21 cellular contexts compared by ENCODE assay signal in the genomic region with DNA sequence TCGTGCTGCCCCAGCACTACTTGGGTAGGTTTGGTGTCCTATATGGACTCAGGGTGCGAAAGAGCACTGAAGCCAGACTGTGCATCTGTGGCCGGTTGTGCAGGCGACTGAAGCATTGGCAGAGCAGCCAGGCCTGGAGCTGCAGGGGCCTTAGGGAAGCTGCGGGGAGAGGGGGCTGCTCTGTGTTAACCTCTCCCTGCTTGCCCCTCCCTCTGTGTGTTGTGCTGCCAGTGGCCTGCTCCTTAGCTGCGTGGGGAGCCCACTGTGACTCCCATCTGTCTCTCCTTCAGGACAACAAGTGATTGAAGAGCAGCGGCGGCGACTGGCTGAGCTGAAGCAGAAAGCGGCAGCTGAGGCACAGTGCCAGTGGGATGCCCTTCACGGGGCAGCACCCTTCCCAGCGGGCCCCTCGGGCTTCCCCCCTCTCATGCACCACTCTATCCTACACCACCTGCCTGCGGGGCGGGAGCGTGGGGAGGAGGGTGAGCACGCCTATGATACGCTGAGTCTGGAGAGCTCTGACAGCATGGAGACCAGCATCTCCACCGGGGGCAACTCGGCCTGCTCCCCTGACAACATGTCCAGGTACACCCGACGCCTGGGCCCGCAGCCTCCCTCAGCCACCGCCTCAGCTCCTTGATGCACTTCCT. TPM values are rescaled to one million over a fixed set of nuclear protein-coding genes. Genes with fewer than 3 reads are reported as not detected.
A peak's percentile ranks its signal among the peaks of the same experiment; 100 is the strongest.
DNase-seq lines count a peak whose midpoint lies in the region; ATAC-seq and TF ChIP-seq lines count a peak whose summit lies in the region.
"Had no signal": no experiment of that assay in that cellular context is flagged by ENCODE, and none has a peak within 500 bp of the region (broad histone marks: within the 10 kb centered on the region; RNA-seq: fewer than 3 reads in every experiment).

No MANE protein-coding gene starts in this region.

- TF ChIP-seq CTCF in IMR-90 (conservative IDR thresholded peaks at IDR 0.05; ENCODE audit: low read depth, low read length) = no peak
- TF ChIP-seq CTCF in RWPE1 (conservative IDR thresholded peaks at IDR 0.05; ENCODE audit: low read depth) = no peak
- TF ChIP-seq CTCF in chondrocyte (IDR thresholded peaks at IDR 0.05) = no peak

- no peak overlapping the region for H2BK20ac ChIP-seq in IMR-90 (ENCODE audit: low read depth, low read length)

- TF ChIP-seq RAD21 in IMR-90 (IDR thresholded peaks at IDR 0.05; ENCODE audit: low read length) = no peak

- TF ChIP-seq POLR2A in IMR-90 (IDR thresholded peaks at IDR 0.05; ENCODE audit: low read depth, low read length) = no peak

- H3K4me1 ChIP-seq in IMR-90 (ENCODE audit: control insufficient read depth, insufficient read depth, low read length) (0 out of 2 replicates have a peak, but pooled peaks cover 1% of the 10 kb centered on the region), subcutaneous abdominal adipose tissue (ENCODE audit: control insufficient read depth in 5 of 5, insufficient read depth in 5 of 5, low read length in 5 of 5) (peaks cover 24 to 87% (median 81%) of the 10 kb centered on the region in 5 donors)

- H4K91ac ChIP-seq in IMR-90 (ENCODE audit: insufficient read depth, low read depth, low read length) = no peak overlapping the region

- H3K27me3 Mint-ChIP-seq in chondrocyte (ENCODE audit: low read depth) = no peaks in the 10 kb centered on the region
- H3K27me3 Mint-ChIP-seq: CD4-positive, alpha-beta T cell had no signal

- H3K14ac ChIP-seq in IMR-90 (replicated peaks; ENCODE audit: low read depth, low read length) = no peak overlapping the region

- peaks cover 5% of the 10 kb centered on the region for H3K4me1 Mint-ChIP-seq in chondrocyte (ENCODE audit: low read depth)
- H3K4me1 Mint-ChIP-seq: H9 had no signal

- H3K36me3 ChIP-seq in IMR-90 (ENCODE audit: control insufficient read depth, insufficient read depth, low read length) (peaks cover 83% of the 10 kb centered on the region), subcutaneous abdominal adipose tissue (ENCODE audit: control insufficient read depth in 5 of 5, insufficient read depth in 5 of 5, low read length in 5 of 5) (peaks cover 5 to 96% (median 86%) of the 10 kb centered on the region in 5 donors)

- no TSS peak for BruUV-seq in IMR-90 (replicated peaks; lab: Mats Ljungman, UMichigan)

- no peak overlapping the region for H3K4me2 ChIP-seq in IMR-90 (ENCODE audit: low read depth, low read length)

- no peak overlapping the region for H3K4me3 Mint-ChIP-seq in chondrocyte (ENCODE audit: unreplicated experiment)
- H3K4me3 Mint-ChIP-seq: CD4-positive, alpha-beta T cell; H9; HFFc6 had no signal

- DNase-seq in IMR-90 = no peak
- DNase-seq in RWPE1 (ENCODE audit: low spot score) = no peak
- DNase-seq in chondrocyte (ENCODE audit: low spot score) = no peak
- DNase-seq in GDM1 (lab: John Stamatoyannopoulos, UW) = no peak
- no peak for DNase-seq in T-helper 2 cell
- DNase-seq in amygdala (lab: John Stamatoyannopoulos, UW) = no peak
- DNase-seq: CD4-positive, alpha-beta T cell; COR-L47; DMS79; H9; HFFc6; Kasumi-1; NCI-H1417; NCI-H1694 treated with DMSO at 0.1 percent for 48 hours; NCI-H524; NCI-H774; Peyer's patch had no signal

- no peak overlapping the region for H3K18ac ChIP-seq in IMR-90 (ENCODE audit: low read depth, low read length)

- H2BK15ac ChIP-seq in IMR-90 (ENCODE audit: low read depth, low read length) = no peak overlapping the region

- peaks cover 41 to 74% of the 10 kb centered on the region in 2 experiments for H3K79me1 ChIP-seq in IMR-90 (ENCODE audit: low read depth in 1 of 2, low read length in 2 of 2)

- H3K4me3 ChIP-seq in IMR-90 (ENCODE audit: insufficient read depth, low read depth, low read length) (no peak overlapping the region), subcutaneous abdominal adipose tissue (ENCODE audit: low read depth in 1 of 5, low read length in 5 of 5) (peak overlapping the region in 1 of 5 donors; percentile 2)
- H3K4me3 ChIP-seq: GM12878, Peyer's patch had no signal

- H2BK5ac ChIP-seq in IMR-90 (ENCODE audit: low read depth, low read length, poor library complexity, severe bottlenecking) = no peak overlapping the region

- ATAC-seq in IMR-90 (ENCODE audit: low read depth) = no peak
- ATAC-seq: GM12878 had no signal

- no peak overlapping the region for H2AFZ ChIP-seq in IMR-90 (replicated peaks; ENCODE audit: low read length, poor library complexity)

- peaks cover 37% of the 10 kb centered on the region for H4K20me1 ChIP-seq in IMR-90 (ENCODE audit: insufficient read depth, low read length)

- CTCF ChIA-PET in IMR-90 (lab: Yijun Ruan, JAX) = no interaction called here
- CTCF ChIA-PET in RWPE1 (lab: Yijun Ruan, JAX) = interaction anchor here (0.9 to 1.9 kb wide), 4 partner anchors 14 to 44 kb away, joined by 3 to 8 read pairs (median 4); no protein-coding TSS in a partner anchor

- no peaks in the 10 kb centered on the region; the same call in 1 of the 2 replicates for H3K9me1 ChIP-seq in IMR-90 (ENCODE audit: insufficient read depth, low read length)

- H3K27me3 ChIP-seq in IMR-90 (ENCODE audit: control insufficient read depth, insufficient read depth, low read length) = no peaks in the 10 kb centered on the region
- H3K27me3 ChIP-seq in subcutaneous abdominal adipose tissue (ENCODE audit: control insufficient read depth in 5 of 5, insufficient read depth in 4 of 5, low read length in 5 of 5) = no peaks in the 10 kb centered on the region
- H3K27me3 ChIP-seq: Peyer's patch had no signal

- dilution Hi-C loops in IMR-90 (cut with HindIII; ENCODE audit: low sequenced_read_pairs, unreplicated experiment) = no loop called here

- WGBS in IMR-90 (ENCODE audit: extremely low coverage in 2 of 2, insufficient read length in 1 of 2), 2 experiments = 90% methylated on average over 7 of the region's 24 CpGs; no CpG with 5 or more reads in 1 of the 2 experiments

- no peak overlapping the region for H4K8ac ChIP-seq in IMR-90 (ENCODE audit: low read depth in 2 of 2, low read length in 2 of 2)

- no peak overlapping the region for H3K9ac ChIP-seq in IMR-90 (ENCODE audit: low read depth, low read length)
- H3K9ac ChIP-seq in subcutaneous abdominal adipose tissue (ENCODE audit: low read length in 5 of 5) = peak overlapping the region in 1 of 5 donors; percentile 16

- H2AK5ac ChIP-seq in IMR-90 (ENCODE audit: low read depth, low read length) = no peak overlapping the region

- H3K27ac ChIP-seq in IMR-90 (ENCODE audit: insufficient read depth, low read length) (no peak overlapping the region), RWPE1 (peak overlapping the region; percentile 35), subcutaneous abdominal adipose tissue (ENCODE audit: low read depth, low read length) (peak overlapping the region; percentile 91)
- H3K27ac ChIP-seq: Peyer's patch had no signal

- no peak overlapping the region for H4K5ac ChIP-seq in IMR-90 (ENCODE audit: low read depth, low read length)

- no peak overlapping the region for H3K4ac ChIP-seq in IMR-90 (ENCODE audit: low read depth, low read length)

- no peaks in the 10 kb centered on the region for H3K9me3 Mint-ChIP-seq in chondrocyte (ENCODE audit: low read depth)
- H3K9me3 Mint-ChIP-seq: CD4-positive, alpha-beta T cell; H9; HFFc6 had no signal

- 0 out of 2 replicates have a peak overlapping the region, but pooled peaks have one; percentile 34 for H3K23ac ChIP-seq in IMR-90 (ENCODE audit: low read depth, low read length)

- H2BK120ac ChIP-seq in IMR-90 (ENCODE audit: low read depth, low read length) = no peak overlapping the region

- H3K9me3 ChIP-seq in IMR-90 (ENCODE audit: control insufficient read depth, insufficient read depth, low read length) (no peaks in the 10 kb centered on the region), subcutaneous abdominal adipose tissue (ENCODE audit: control insufficient read depth in 5 of 5, low read length in 5 of 5) (no peaks in the 10 kb centered on the region)
- H3K9me3 ChIP-seq: Peyer's patch had no signal

- intact Hi-C loops in IMR-90 (cut with micrococcal nuclease) = no loop called here

- peaks cover 50% of the 10 kb centered on the region for H3K36me3 Mint-ChIP-seq in chondrocyte (ENCODE audit: low read depth)

- peak overlapping the region; percentile 8 for H3K27ac Mint-ChIP-seq in chondrocyte (ENCODE audit: unreplicated experiment)
- H3K27ac Mint-ChIP-seq: CD4-positive, alpha-beta T cell; H9; HFFc6 had no signal

- H2AK9ac ChIP-seq in IMR-90 (replicated peaks; ENCODE audit: low read depth, low read length, poor library complexity) = peak overlapping the region; percentile 34

- no peak overlapping the region for H3K56ac ChIP-seq in IMR-90 (ENCODE audit: extremely low read depth, insufficient read depth, low read length)

- POLR2A ChIA-PET in IMR-90 (lab: Charles Lee; ENCODE audit: unreplicated experiment) = no interaction called here
- POLR2A ChIA-PET in RWPE1 (lab: Yijun Ruan, JAX; ENCODE audit: low non-redundant PET) = no interaction called here

- in situ Hi-C loops in IMR-90 (cut with MboI; ENCODE audit: low sequenced_read_pairs) = no loop called here

TF ChIP-seq in IMR-90, 13 proteins besides CTCF, POLR2A, EP300 and RAD21 (continues in another document):
- TF ChIP-seq SMC3 (IDR thresholded peaks at IDR 0.05; ENCODE audit: low read depth, low read length) (no peak), MXI1 (IDR thresholded peaks at IDR 0.05; ENCODE audit: borderline replicate concordance, low read depth, low read length) (no peak), RCOR1 (IDR thresholded peaks at IDR 0.05; ENCODE audit: insufficient replicate concordance, low read length) (no peak), MAFK (IDR thresholded peaks at IDR 0.05; ENCODE audit: low read depth, low read length) (no peak), BHLHE40 (IDR thresholded peaks at IDR 0.05; ENCODE audit: low read depth, low read length) (no peak)
- TF ChIP-seq, protein P1, sequence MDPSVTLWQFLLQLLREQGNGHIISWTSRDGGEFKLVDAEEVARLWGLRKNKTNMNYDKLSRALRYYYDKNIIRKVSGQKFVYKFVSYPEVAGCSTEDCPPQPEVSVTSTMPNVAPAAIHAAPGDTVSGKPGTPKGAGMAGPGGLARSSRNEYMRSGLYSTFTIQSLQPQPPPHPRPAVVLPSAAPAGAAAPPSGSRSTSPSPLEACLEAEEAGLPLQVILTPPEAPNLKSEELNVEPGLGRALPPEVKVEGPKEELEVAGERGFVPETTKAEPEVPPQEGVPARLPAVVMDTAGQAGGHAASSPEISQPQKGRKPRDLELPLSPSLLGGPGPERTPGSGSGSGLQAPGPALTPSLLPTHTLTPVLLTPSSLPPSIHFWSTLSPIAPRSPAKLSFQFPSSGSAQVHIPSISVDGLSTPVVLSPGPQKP (IDR thresholded peaks at IDR 0.05; ENCODE audit: borderline replicate concordance, low read depth, low read length) = no peak

RNA-seq across cellular contexts. Expression of a gene that starts 34.3 kb away (rescaled TPM):
- total RNA-seq in IMR-90 (2012; rRNA removed) (not detected in 2 replicates), chondrocyte (not detected in 3 replicates)
- not detected in 2 replicates for polyA plus RNA-seq in IMR-90 (2012; rRNA removed)
- polyA plus RNA-seq in IMR-90 (2012; cell fraction: cytosol; rRNA removed) = not detected in 2 replicates
- polyA plus RNA-seq in IMR-90 (2012; cell fraction: nucleus; rRNA removed; ENCODE audit: low replicate concordance) = not detected in 2 replicates
- total RNA-seq: CD4-positive, alpha-beta T cell; GM12878; H9; MCF 10A had no signal
- polyA plus RNA-seq: BJ, GM12878 had no signal

RNA-seq across cellular contexts. Expression of a gene that starts 37.8 kb away (rescaled TPM):
- total RNA-seq in IMR-90 (2012; rRNA removed) (40.0 and 41.7 TPM in 2 replicates), chondrocyte (164 to 271 TPM (median 179 TPM) in 3 replicates)
- polyA plus RNA-seq in IMR-90 (2012; rRNA removed) = 90.4 and 96.4 TPM in 2 replicates
- 60.4 and 83.0 TPM in 2 replicates for polyA plus RNA-seq in IMR-90 (2012; cell fraction: cytosol; rRNA removed)
- 350 and 414 TPM in 2 replicates for polyA plus RNA-seq in IMR-90 (2012; cell fraction: nucleus; rRNA removed; ENCODE audit: low replicate concordance)
